2 cellular contexts compared by ENCODE assay signal in the genomic region with DNA sequence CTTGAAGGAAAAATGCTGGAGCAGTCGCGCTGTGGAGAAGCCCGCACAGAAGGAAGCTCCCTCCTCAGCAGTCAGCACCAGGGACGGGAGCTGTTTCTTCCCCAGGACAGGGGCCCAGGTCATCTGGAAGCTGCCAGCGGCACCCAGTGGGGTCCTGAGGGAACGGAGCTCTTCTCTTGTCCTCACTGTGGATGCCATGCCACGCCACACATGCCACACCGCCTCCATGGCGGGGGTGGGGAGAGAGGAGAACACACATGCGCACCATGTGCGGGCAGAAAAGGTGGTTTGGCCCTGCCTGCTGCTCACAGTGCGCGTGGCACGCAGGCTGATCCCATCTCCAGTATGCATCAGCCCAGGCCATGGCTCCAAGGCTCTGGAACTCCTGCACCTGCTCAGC.
TF ChIP-seq lines count a peak whose summit lies in the region.

No MANE protein-coding gene starts in this region.

TF ChIP-seq in GM23338, 12 proteins besides CTCF, POLR2A, EP300 and RAD21 (continued from another document):
- TF ChIP-seq, protein P1, sequence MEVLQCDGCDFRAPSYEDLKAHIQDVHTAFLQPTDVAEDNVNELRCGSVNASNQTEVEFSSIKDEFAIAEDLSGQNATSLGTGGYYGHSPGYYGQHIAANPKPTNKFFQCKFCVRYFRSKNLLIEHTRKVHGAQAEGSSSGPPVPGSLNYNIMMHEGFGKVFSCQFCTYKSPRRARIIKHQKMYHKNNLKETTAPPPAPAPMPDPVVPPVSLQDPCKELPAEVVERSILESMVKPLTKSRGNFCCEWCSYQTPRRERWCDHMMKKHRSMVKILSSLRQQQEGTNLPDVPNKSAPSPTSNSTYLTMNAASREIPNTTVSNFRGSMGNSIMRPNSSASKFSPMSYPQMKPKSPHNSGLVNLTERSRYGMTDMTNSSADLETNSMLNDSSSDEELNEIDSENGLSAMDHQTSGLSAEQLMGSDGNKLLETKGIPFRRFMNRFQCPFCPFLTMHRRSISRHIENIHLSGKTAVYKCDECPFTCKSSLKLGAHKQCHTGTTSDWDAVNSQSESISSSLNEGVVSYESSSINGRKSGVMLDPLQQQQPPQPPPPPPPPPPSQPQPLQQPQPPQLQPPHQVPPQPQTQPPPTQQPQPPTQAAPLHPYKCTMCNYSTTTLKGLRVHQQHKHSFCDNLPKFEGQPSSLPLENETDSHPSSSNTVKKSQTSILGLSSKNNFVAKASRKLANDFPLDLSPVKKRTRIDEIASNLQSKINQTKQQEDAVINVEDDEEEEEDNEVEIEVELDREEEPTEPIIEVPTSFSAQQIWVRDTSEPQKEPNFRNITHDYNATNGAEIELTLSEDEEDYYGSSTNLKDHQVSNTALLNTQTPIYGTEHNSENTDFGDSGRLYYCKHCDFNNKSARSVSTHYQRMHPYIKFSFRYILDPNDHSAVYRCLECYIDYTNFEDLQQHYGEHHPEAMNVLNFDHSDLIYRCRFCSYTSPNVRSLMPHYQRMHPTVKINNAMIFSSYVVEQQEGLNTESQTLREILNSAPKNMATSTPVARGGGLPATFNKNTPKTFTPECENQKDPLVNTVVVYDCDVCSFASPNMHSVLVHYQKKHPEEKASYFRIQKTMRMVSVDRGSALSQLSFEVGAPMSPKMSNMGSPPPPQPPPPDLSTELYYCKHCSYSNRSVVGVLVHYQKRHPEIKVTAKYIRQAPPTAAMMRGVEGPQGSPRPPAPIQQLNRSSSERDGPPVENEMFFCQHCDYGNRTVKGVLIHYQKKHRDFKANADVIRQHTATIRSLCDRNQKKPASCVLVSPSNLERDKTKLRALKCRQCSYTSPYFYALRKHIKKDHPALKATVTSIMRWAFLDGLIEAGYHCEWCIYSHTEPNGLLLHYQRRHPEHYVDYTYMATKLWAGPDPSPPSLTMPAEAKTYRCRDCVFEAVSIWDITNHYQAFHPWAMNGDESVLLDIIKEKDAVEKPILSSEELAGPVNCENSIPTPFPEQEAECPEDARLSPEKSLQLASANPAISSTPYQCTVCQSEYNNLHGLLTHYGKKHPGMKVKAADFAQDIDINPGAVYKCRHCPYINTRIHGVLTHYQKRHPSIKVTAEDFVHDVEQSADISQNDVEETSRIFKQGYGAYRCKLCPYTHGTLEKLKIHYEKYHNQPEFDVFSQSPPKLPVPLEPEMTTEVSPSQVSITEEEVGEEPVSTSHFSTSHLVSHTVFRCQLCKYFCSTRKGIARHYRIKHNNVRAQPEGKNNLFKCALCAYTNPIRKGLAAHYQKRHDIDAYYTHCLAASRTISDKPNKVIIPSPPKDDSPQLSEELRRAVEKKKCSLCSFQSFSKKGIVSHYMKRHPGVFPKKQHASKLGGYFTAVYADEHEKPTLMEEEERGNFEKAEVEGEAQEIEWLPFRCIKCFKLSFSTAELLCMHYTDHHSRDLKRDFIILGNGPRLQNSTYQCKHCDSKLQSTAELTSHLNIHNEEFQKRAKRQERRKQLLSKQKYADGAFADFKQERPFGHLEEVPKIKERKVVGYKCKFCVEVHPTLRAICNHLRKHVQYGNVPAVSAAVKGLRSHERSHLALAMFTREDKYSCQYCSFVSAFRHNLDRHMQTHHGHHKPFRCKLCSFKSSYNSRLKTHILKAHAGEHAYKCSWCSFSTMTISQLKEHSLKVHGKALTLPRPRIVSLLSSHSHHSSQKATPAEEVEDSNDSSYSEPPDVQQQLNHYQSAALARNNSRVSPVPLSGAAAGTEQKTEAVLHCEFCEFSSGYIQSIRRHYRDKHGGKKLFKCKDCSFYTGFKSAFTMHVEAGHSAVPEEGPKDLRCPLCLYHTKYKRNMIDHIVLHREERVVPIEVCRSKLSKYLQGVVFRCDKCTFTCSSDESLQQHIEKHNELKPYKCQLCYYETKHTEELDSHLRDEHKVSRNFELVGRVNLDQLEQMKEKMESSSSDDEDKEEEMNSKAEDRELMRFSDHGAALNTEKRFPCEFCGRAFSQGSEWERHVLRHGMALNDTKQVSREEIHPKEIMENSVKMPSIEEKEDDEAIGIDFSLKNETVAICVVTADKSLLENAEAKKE (CRISPR knock-in tag; IDR thresholded peaks at IDR 0.05), result no peak
- TF ChIP-seq POLR2AphosphoS5 (IDR thresholded peaks at IDR 0.05; ENCODE audit: low read depth), result no peak
- TF ChIP-seq JUNB (IDR thresholded peaks at IDR 0.05; ENCODE audit: unreplicated experiment), result no peak
- no peak for TF ChIP-seq ZNF331 (CRISPR knock-in tag; IDR thresholded peaks at IDR 0.05; ENCODE audit: low read depth)
- TF ChIP-seq, protein P2, sequence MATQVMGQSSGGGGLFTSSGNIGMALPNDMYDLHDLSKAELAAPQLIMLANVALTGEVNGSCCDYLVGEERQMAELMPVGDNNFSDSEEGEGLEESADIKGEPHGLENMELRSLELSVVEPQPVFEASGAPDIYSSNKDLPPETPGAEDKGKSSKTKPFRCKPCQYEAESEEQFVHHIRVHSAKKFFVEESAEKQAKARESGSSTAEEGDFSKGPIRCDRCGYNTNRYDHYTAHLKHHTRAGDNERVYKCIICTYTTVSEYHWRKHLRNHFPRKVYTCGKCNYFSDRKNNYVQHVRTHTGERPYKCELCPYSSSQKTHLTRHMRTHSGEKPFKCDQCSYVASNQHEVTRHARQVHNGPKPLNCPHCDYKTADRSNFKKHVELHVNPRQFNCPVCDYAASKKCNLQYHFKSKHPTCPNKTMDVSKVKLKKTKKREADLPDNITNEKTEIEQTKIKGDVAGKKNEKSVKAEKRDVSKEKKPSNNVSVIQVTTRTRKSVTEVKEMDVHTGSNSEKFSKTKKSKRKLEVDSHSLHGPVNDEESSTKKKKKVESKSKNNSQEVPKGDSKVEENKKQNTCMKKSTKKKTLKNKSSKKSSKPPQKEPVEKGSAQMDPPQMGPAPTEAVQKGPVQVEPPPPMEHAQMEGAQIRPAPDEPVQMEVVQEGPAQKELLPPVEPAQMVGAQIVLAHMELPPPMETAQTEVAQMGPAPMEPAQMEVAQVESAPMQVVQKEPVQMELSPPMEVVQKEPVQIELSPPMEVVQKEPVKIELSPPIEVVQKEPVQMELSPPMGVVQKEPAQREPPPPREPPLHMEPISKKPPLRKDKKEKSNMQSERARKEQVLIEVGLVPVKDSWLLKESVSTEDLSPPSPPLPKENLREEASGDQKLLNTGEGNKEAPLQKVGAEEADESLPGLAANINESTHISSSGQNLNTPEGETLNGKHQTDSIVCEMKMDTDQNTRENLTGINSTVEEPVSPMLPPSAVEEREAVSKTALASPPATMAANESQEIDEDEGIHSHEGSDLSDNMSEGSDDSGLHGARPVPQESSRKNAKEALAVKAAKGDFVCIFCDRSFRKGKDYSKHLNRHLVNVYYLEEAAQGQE (IDR thresholded peaks at IDR 0.05; ENCODE audit: unreplicated experiment), result no peak
- TF ChIP-seq, protein P3, sequence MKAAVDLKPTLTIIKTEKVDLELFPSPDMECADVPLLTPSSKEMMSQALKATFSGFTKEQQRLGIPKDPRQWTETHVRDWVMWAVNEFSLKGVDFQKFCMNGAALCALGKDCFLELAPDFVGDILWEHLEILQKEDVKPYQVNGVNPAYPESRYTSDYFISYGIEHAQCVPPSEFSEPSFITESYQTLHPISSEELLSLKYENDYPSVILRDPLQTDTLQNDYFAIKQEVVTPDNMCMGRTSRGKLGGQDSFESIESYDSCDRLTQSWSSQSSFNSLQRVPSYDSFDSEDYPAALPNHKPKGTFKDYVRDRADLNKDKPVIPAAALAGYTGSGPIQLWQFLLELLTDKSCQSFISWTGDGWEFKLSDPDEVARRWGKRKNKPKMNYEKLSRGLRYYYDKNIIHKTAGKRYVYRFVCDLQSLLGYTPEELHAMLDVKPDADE (IDR thresholded peaks at IDR 0.05), result no peak
- no peak for TF ChIP-seq NANOG (IDR thresholded peaks at IDR 0.05; ENCODE audit: borderline replicate concordance)
- TF ChIP-seq STAT1 (IDR thresholded peaks at IDR 0.05; ENCODE audit: unreplicated experiment), result no peak
- no peak for TF ChIP-seq ZNF114 (CRISPR knock-in tag; IDR thresholded peaks at IDR 0.05)
- no peak for TF ChIP-seq CREB1 (CRISPR knock-in tag; IDR thresholded peaks at IDR 0.05; ENCODE audit: low read depth)

TF ChIP-seq in WTC11, 78 proteins besides CTCF, POLR2A, EP300 and RAD21 (continued from another document):
- no peak for TF ChIP-seq SP1 (CRISPR knock-in tag; conservative IDR thresholded peaks at IDR 0.05)
- no peak for TF ChIP-seq NR3C1 (CRISPR knock-in tag; conservative IDR thresholded peaks at IDR 0.05; ENCODE audit: low read depth)
- TF ChIP-seq ZNF532 (CRISPR knock-in tag; IDR thresholded peaks at IDR 0.05; ENCODE audit: borderline replicate concordance), result no peak
- TF ChIP-seq KAT7 (CRISPR knock-in tag; IDR thresholded peaks at IDR 0.05; ENCODE audit: borderline replicate concordance), result no peak
- no peak for TF ChIP-seq ATF6 (CRISPR knock-in tag; IDR thresholded peaks at IDR 0.05)
- no peak for TF ChIP-seq GABPB1 (CRISPR knock-in tag; IDR thresholded peaks at IDR 0.05)
- TF ChIP-seq ZNF423 (CRISPR knock-in tag; IDR thresholded peaks at IDR 0.05), result no peak
- no peak for TF ChIP-seq ZNF416 (CRISPR knock-in tag; IDR thresholded peaks at IDR 0.05)
- no peak for TF ChIP-seq FOXP4 (CRISPR knock-in tag; IDR thresholded peaks at IDR 0.05)
- TF ChIP-seq NR1H2 (CRISPR knock-in tag; IDR thresholded peaks at IDR 0.05), result no peak
- TF ChIP-seq ZNF232 (CRISPR knock-in tag; IDR thresholded peaks at IDR 0.05), result no peak
